Comparison of ENCODE assay signal across 20 cellular contexts in the genomic region with DNA sequence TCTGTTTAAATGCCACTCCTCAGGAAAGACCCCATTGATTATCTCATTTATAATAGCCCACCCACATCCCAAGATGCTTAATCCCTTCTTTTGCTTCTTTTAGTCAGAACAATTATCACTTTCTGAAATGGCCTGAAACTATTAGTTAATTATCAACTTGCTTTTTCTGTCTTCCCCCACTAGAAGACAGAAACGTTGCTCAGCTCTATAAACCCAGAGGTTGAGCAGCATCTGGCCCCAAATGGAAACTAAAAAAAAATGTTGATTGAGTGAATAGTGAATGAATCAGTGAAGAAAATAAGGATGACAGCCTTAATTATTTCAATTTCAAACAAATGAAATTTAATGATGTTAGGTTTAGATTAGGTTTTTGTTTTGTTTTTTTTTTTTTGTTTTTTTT. TPM values are rescaled to one million over a fixed set of nuclear protein-coding genes. Genes with fewer than 3 reads are reported as not detected.
A peak's percentile ranks its signal among the peaks of the same experiment; 100 is the strongest.
DNase-seq lines count a peak whose midpoint lies in the region; ATAC-seq and TF ChIP-seq lines count a peak whose summit lies in the region.
"Had no signal": no experiment of that assay in that cellular context is flagged by ENCODE, and none has a peak within 500 bp of the region (broad histone marks: within the 10 kb centered on the region; RNA-seq: fewer than 3 reads in every experiment).

No MANE protein-coding gene starts in this region.

- no peak overlapping the region for H3K4me3 ChIP-seq in esophagus muscularis mucosa
- H3K4me3 ChIP-seq: BLaER1, SJSA1 had no signal

- H3K4me3 Mint-ChIP-seq in mesothelial cell of epicardium, result no peak overlapping the region
- no peak overlapping the region for H3K4me3 Mint-ChIP-seq in activated naive CD4-positive, alpha-beta T cell treated with anti-CD3 and anti-CD28 coated beads, Interleukin-2, amount 10 ng/mL, durations not matched to agents 7 days and 5 days
- H3K4me3 Mint-ChIP-seq: CD8-positive, alpha-beta T cell; IgD-negative memory B cell had no signal

- no peaks in the 10 kb centered on the region for H3K27me3 Mint-ChIP-seq in mesothelial cell of epicardium (ENCODE audit: low read depth)
- peaks cover 11% of the 10 kb centered on the region for H3K27me3 Mint-ChIP-seq in activated naive CD4-positive, alpha-beta T cell treated with anti-CD3 and anti-CD28 coated beads, Interleukin-2, amount 10 ng/mL, durations not matched to agents 7 days and 5 days

- no peak for TF ChIP-seq POLR2A in esophagus muscularis mucosa (IDR thresholded peaks at IDR 0.05; ENCODE audit: low read depth)

- H3K4me1 ChIP-seq in esophagus muscularis mucosa, result peaks cover 0 to 11% (median 8%) of the 10 kb centered on the region in 4 donors
- H3K4me1 ChIP-seq: SJSA1 had no signal

- H3K27ac Mint-ChIP-seq in mesothelial cell of epicardium, result peak overlapping the region; percentile 78
- no peak overlapping the region for H3K27ac Mint-ChIP-seq in activated naive CD4-positive, alpha-beta T cell treated with anti-CD3 and anti-CD28 coated beads, Interleukin-2, amount 10 ng/mL, durations not matched to agents 7 days and 5 days
- H3K27ac Mint-ChIP-seq: CD8-positive, alpha-beta T cell; IgD-negative memory B cell had no signal

- H3K36me3 ChIP-seq in esophagus muscularis mucosa, result no peaks in the 10 kb centered on the region
- H3K36me3 ChIP-seq: BLaER1, SJSA1 had no signal

- no peaks in the 10 kb centered on the region for H3K9me3 ChIP-seq in esophagus muscularis mucosa
- H3K9me3 ChIP-seq: BLaER1, SJSA1 had no signal

- no peak overlapping the region for H3K27ac ChIP-seq in esophagus muscularis mucosa (replicated peaks in 1 of 4)
- H3K27ac ChIP-seq: BLaER1, SJSA1 had no signal

- intact Hi-C loops in esophagus muscularis mucosa (cut with DNase I), result no loop called here

- CTCF ChIA-PET in activated naive CD4-positive, alpha-beta T cell treated with anti-CD3 and anti-CD28 coated beads, Interleukin-2, amount 10 ng/mL, durations not matched to agents 7 days and 5 days (lab: Charles Lee), result no interaction called here

- 0% methylated on average over 1 of the region's 1 CpG for WGBS in esophagus muscularis mucosa

- TF ChIP-seq CTCF in mesothelial cell of epicardium (IDR thresholded peaks at IDR 0.05; ENCODE audit: unreplicated experiment), result no peak
- no peak for TF ChIP-seq CTCF in esophagus muscularis mucosa (IDR thresholded peaks at IDR 0.05)

- no peak for TF ChIP-seq EP300 in esophagus muscularis mucosa (IDR thresholded peaks at IDR 0.05)

- no peaks in the 10 kb centered on the region for H3K9me3 Mint-ChIP-seq in mesothelial cell of epicardium
- H3K9me3 Mint-ChIP-seq in activated naive CD4-positive, alpha-beta T cell treated with anti-CD3 and anti-CD28 coated beads, Interleukin-2, amount 10 ng/mL, durations not matched to agents 7 days and 5 days, result no peaks in the 10 kb centered on the region
- H3K9me3 Mint-ChIP-seq: CD8-positive, alpha-beta T cell; IgD-negative memory B cell had no signal

- H3K36me3 Mint-ChIP-seq in mesothelial cell of epicardium, result no peaks in the 10 kb centered on the region
- no peaks in the 10 kb centered on the region for H3K36me3 Mint-ChIP-seq in activated naive CD4-positive, alpha-beta T cell treated with anti-CD3 and anti-CD28 coated beads, Interleukin-2, amount 10 ng/mL, durations not matched to agents 7 days and 5 days
- H3K36me3 Mint-ChIP-seq: CD8-positive, alpha-beta T cell had no signal

- peaks cover 82% of the 10 kb centered on the region for H3K4me1 Mint-ChIP-seq in mesothelial cell of epicardium
- H3K4me1 Mint-ChIP-seq in activated naive CD4-positive, alpha-beta T cell treated with anti-CD3 and anti-CD28 coated beads, Interleukin-2, amount 10 ng/mL, durations not matched to agents 7 days and 5 days, result peaks cover 23% of the 10 kb centered on the region

- ATAC-seq in GM18517 (IDR thresholded peaks at IDR 0.05; ENCODE audit: unreplicated experiment) (peak; percentile 70), HG02642 (IDR thresholded peaks at IDR 0.05; ENCODE audit: poor library complexity, unreplicated experiment) (peak; percentile 45), HG03558 (IDR thresholded peaks at IDR 0.05; ENCODE audit: extremely low read depth, unreplicated experiment) (peak; percentile 52)
- ATAC-seq: CD8-positive, alpha-beta T cell; Right ventricle myocardium inferior had no signal

- DNase-seq in mesothelial cell of epicardium (ENCODE audit: low spot score in 2 of 2, unreplicated experiment in 2 of 2) (no peak), esophagus muscularis mucosa (ENCODE audit: extremely low spot score) (no peak), NCI-H226 (no peak)
- no peak for DNase-seq in activated naive CD4-positive, alpha-beta T cell treated with anti-CD3 and anti-CD28 coated beads, Interleukin-2, amount 10 ng/mL, durations not matched to agents 7 days and 5 days
- DNase-seq: CD8-positive, alpha-beta T cell; Karpas-422; NCI-H1694; NCI-H2081 treated with DMSO at 0.1 percent for 48 hours; NCI-H2171 treated with DMSO at 0.1 percent for 48 hours; NCI-H446 treated with DMSO at 0.1 percent for 48 hours; NCI-H526 treated with DMSO at 0.1 percent for 48 hours; OCI-M1; T-helper 1 cell had no signal

- no peaks in the 10 kb centered on the region for H3K27me3 ChIP-seq in esophagus muscularis mucosa
- H3K27me3 ChIP-seq: BLaER1, SJSA1 had no signal

RNA-seq across cellular contexts. Expression of a gene that starts 38.2 kb away (rescaled TPM):
- total RNA-seq in mesothelial cell of epicardium (31.9 to 33.9 TPM (median 33.3 TPM) in 3 replicates), esophagus muscularis mucosa (10 to 100 TPM; 18.9 to 25.7 (median 20.9) TPM)

RNA-seq across cellular contexts. Expression of a gene that starts 50.9 kb away (rescaled TPM):
- total RNA-seq in mesothelial cell of epicardium, result 119 to 122 TPM (median 120 TPM) in 3 replicates
- 10 to 100 TPM; 21.1 to 31.6 (median 22.3) TPM for total RNA-seq in esophagus muscularis mucosa
